Comparison of ENCODE assay signal across 27 cellular contexts in genomic region chr4:123667496-123667895, GRCh38.
DNase-seq lines count a peak whose midpoint lies in the region; ATAC-seq and TF ChIP-seq lines count a peak whose summit lies in the region.
"Had no signal": no experiment of that assay in that cellular context is flagged by ENCODE, and none has a peak within 500 bp of the region (broad histone marks: within the 10 kb centered on the region; RNA-seq: fewer than 3 reads in every experiment).

No MANE protein-coding gene starts in this region.

- DNase-seq in AG04450 (ENCODE audit: low read depth, low spot score) (peak; percentile 26), LHCN-M2 (ENCODE audit: low read depth) (peak; percentile 34), mammary epithelial cell (peak; percentile 87), foreskin fibroblast (peak; percentile 86 to 88), SKM-1 (lab: John Stamatoyannopoulos, UW; ENCODE audit: unreplicated experiment) (no peak), spleen (no peak), hypothalamus (lab: John Stamatoyannopoulos, UW) (no peak)
- DNase-seq: activated CD4-positive, alpha-beta T cell treated with anti-CD3 and anti-CD28 coated beads for 4 hours; activated T-cell treated with anti-CD3 and anti-CD28 coated beads, Interleukin-2, amount 50 U/mL, for 72 hours; CD4-positive, CD25-positive, alpha-beta regulatory T cell; effector memory CD8-positive, alpha-beta T cell; foreskin melanocyte; H7; immature natural killer cell; left ventricle myocardium superior; midbrain; NCI-H1048; NCI-H1930; pancreas; right cardiac atrium; SHP77 treated with DMSO at 0.1 percent for 48 hours; stimulated activated CD4-positive, alpha-beta T cell treated with anti-CD3 and anti-CD28 coated beads, Interleukin-15, amount 100 ng/mL, for 24 hours; T-cell; upper lobe of right lung had no signal

- POLR2A ChIA-PET in AG04450 (lab: Yijun Ruan, JAX): no interaction called here

- H3K4me1 ChIP-seq in mammary epithelial cell (ENCODE audit: insufficient read depth, low read length) (no peaks in the 10 kb centered on the region), spleen (peaks cover 0 to 3% (median 0%) of the 10 kb centered on the region in 6 donors)
- H3K4me1 ChIP-seq: pancreas had no signal

- H3K9me3 ChIP-seq in AG04450 (ENCODE audit: control insufficient read depth, insufficient read depth, low read length) (0 out of 2 replicates have a peak, but pooled peaks cover 3% of the 10 kb centered on the region), mammary epithelial cell (replicated peaks; ENCODE audit: insufficient read depth, low read length) (no peaks in the 10 kb centered on the region), spleen (no peaks in the 10 kb centered on the region)
- H3K9me3 ChIP-seq: pancreas, upper lobe of right lung had no signal

- no peak for TF ChIP-seq POLR2A in spleen (IDR thresholded peaks at IDR 0.05)

- CTCF ChIA-PET in AG04450 (lab: Charles Lee) (interaction anchor here (0.6 kb wide), 1 partner anchor 1051 kb away, joined by 3 read pairs; no protein-coding TSS in a partner anchor), mammary epithelial cell (lab: Charles Lee; ENCODE audit: low non-redundant PET) (interaction anchor here (0.7 kb wide), 1 partner anchor 18 kb away, joined by 4 read pairs; no protein-coding TSS in a partner anchor)

- dilution Hi-C loops in mammary epithelial cell (cut with HindIII; ENCODE audit: low sequenced_read_pairs): no loop called here

- H3K27me3 ChIP-seq in AG04450 (ENCODE audit: control insufficient read depth, insufficient read depth, low read length): no peaks in the 10 kb centered on the region
- H3K27me3 ChIP-seq in mammary epithelial cell (ENCODE audit: insufficient read depth, low read length): no peaks in the 10 kb centered on the region
- no peaks in the 10 kb centered on the region for H3K27me3 ChIP-seq in spleen (replicated peaks in 1 of 7)
- H3K27me3 ChIP-seq: pancreas, upper lobe of right lung had no signal

- no peaks in the 10 kb centered on the region for H3K36me3 ChIP-seq in mammary epithelial cell (ENCODE audit: insufficient read depth, low read length)
- no peaks in the 10 kb centered on the region for H3K36me3 ChIP-seq in spleen
- H3K36me3 ChIP-seq: pancreas, upper lobe of right lung had no signal

- intact Hi-C loops in mammary epithelial cell (cut with micrococcal nuclease) (loop anchor here (10.0 kb wide), 1 partner anchor 327 kb away; no protein-coding TSS in a partner anchor), spleen (cut with DNase I; ENCODE audit: low total_unique reads) (loop anchor here (10.0 kb wide), 1 partner anchor 553 kb away; no protein-coding TSS in a partner anchor)

- WGBS in mammary epithelial cell (ENCODE audit: low coverage, missing lambda C conversion rate): 72% methylated on average over 6 of the region's 6 CpGs
- 89 to 97% (median 94%) methylated on average over 6 of the region's 6 CpGs for WGBS in spleen, 5 donors

- no peak overlapping the region for H3K9ac ChIP-seq in mammary epithelial cell (ENCODE audit: insufficient read depth, low read length)
- H3K9ac ChIP-seq: KMS-11 had no signal

- H4K20me1 ChIP-seq in mammary epithelial cell (ENCODE audit: insufficient read depth, low read length): no peaks in the 10 kb centered on the region

- ATAC-seq in HG03095 (IDR thresholded peaks at IDR 0.05; ENCODE audit: unreplicated experiment): no peak
- ATAC-seq: activated naive CD4-positive, alpha-beta T cell treated with anti-CD3 and anti-CD28 coated beads, Interleukin-2, amount 50 U/mL, for 72 hours; activated T-cell treated with anti-CD3 and anti-CD28 coated beads, Interleukin-2, amount 50 U/mL, for 72 hours; effector memory CD8-positive, alpha-beta T cell; left ventricle myocardium superior; pancreas; right cardiac atrium; T-cell; upper lobe of right lung had no signal

- H3K4me2 ChIP-seq in mammary epithelial cell (ENCODE audit: insufficient read depth, low read depth, low read length): no peak overlapping the region
- H3K4me2 ChIP-seq: KMS-11 had no signal

- H3K79me2 ChIP-seq in mammary epithelial cell (ENCODE audit: insufficient read depth, low read length): no peaks in the 10 kb centered on the region

- H3K4me3 ChIP-seq in AG04450 (ENCODE audit: low read depth, low read length): no peak overlapping the region
- no peak overlapping the region for H3K4me3 ChIP-seq in mammary epithelial cell (replicated peaks in 1 of 3; ENCODE audit: insufficient read depth in 1 of 3, low read depth in 2 of 3, low read length in 3 of 3)
- no peak overlapping the region for H3K4me3 ChIP-seq in foreskin fibroblast (ENCODE audit: low read depth in 1 of 2, low read length in 2 of 2)
- no peak overlapping the region for H3K4me3 ChIP-seq in spleen
- H3K4me3 ChIP-seq: pancreas, upper lobe of right lung had no signal

- BruUV-seq in mammary epithelial cell (replicated peaks; lab: Mats Ljungman, UMichigan): no TSS peak

- no peak overlapping the region for H2AFZ ChIP-seq in mammary epithelial cell (ENCODE audit: low read depth, low read length)

- H3K27ac ChIP-seq in AG04450 (ENCODE audit: low read depth, low read length) (no peak overlapping the region), mammary epithelial cell (ENCODE audit: insufficient read depth, low read depth, low read length) (no peak overlapping the region), spleen (no peak overlapping the region)
- H3K27ac ChIP-seq: KMS-11, pancreas, upper lobe of right lung had no signal

- TF ChIP-seq CTCF in AG04450 (IDR thresholded peaks at IDR 0.05; ENCODE audit: low read depth, low read length): no peak
- TF ChIP-seq CTCF in mammary epithelial cell (conservative IDR thresholded peaks at IDR 0.05 in 1 of 2, IDR thresholded peaks at IDR 0.05 in 1 of 2; ENCODE audit: extremely low read depth in 1 of 2, insufficient read depth in 1 of 2, low read depth in 1 of 2, low read length in 2 of 2): no peak
- no peak for TF ChIP-seq CTCF in foreskin fibroblast (IDR thresholded peaks at IDR 0.05; ENCODE audit: low read depth, low read length)
- TF ChIP-seq CTCF in spleen (IDR thresholded peaks at IDR 0.05 in 8 of 11, conservative IDR thresholded peaks at IDR 0.05 in 3 of 11): no peak

- in situ Hi-C loops in mammary epithelial cell (cut with MboI; ENCODE audit: low sequenced_read_pairs in 2 of 2): loop anchor here (10.0 to 25.0 kb wide), 3 partner anchors 445 to 553 kb away; no protein-coding TSS in a partner anchor

Comparison
In these comparisons a context has a peak if more than half of its experiments do, and no peak if none do; other contexts are left out.
1. DNase-seq: peak in AG04450 (single experiment), LHCN-M2 (single experiment), mammary epithelial cell (single experiment) and foreskin fibroblast (2 of 2); none in SKM-1 (single experiment), spleen (single experiment) and hypothalamus (0 of 51).